Comparison of ENCODE assay signal across 19 cellular contexts in the genomic region with DNA sequence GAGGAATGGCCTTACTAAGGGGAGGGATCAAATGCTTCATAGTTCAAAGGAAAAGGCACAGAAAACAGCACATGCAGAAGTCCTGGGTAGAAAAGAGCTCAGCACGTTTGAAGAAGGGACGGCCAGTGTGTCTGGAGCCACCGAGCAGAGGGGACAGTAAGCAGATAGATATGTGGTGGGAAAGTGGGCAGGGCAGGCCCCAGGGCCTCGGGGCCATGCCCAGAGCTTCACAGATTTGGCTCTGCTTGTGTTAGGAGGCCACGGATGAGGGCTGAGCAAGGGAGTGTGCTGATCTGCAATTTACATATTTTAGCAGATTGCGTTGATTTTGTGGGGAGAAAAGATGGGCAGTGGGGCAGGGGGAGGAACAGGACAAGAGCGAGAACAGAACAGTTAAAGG.
DNase-seq lines count a peak whose midpoint lies in the region; ATAC-seq, FAIRE-seq and TF ChIP-seq lines count a peak whose summit lies in the region.
"Had no signal": no experiment of that assay in that cellular context is flagged by ENCODE, and none has a peak within 500 bp of the region (broad histone marks: within the 10 kb centered on the region; RNA-seq: fewer than 3 reads in every experiment).

No MANE protein-coding gene starts in this region.

- H3K9me2 ChIP-seq in Karpas-422 (replicated peaks; ENCODE audit: insufficient read depth, low read length) (no peaks in the 10 kb centered on the region), neural cell (ENCODE audit: insufficient read depth, low read length) (no peaks in the 10 kb centered on the region)

- CTCF ChIA-PET in GM12878 (lab: Yijun Ruan, JAX) = interaction anchor here (1.3 kb wide), 1 partner anchor 225 kb away, joined by 3 read pairs; no protein-coding TSS in a partner anchor
- CTCF ChIA-PET in CD8-positive, alpha-beta T cell (lab: Charles Lee) = no interaction called here

- no peak for TF ChIP-seq RAD21 in GM12878 (IDR thresholded peaks at IDR 0.05; ENCODE audit: insufficient read depth, low read depth, low read length)
- no peak for TF ChIP-seq RAD21 in neural cell (conservative IDR thresholded peaks at IDR 0.05)

- RAD21 ChIA-PET in GM12878 (lab: Charles Lee; ENCODE audit: unreplicated experiment) = interaction anchor here (1.2 kb wide), 1 partner anchor 33 kb away, joined by 4 read pairs; no protein-coding TSS in a partner anchor

- peaks cover 10% of the 10 kb centered on the region for H3K4me1 Mint-ChIP-seq in stimulated activated memory B cell treated with anti-CD40 and anti-IgM and Interleukin-4, amounts not matched to agents 10 μg/mL and 1 μg/mL and 100 μg/mL, for 72 hours
- no peaks in the 10 kb centered on the region for H3K4me1 Mint-ChIP-seq in CD8-positive, alpha-beta T cell (ENCODE audit: low read depth)
- H3K4me1 Mint-ChIP-seq: CD8-positive, alpha-beta memory T cell had no signal

- peak overlapping the region; percentile 95 for H3K27ac ChIP-seq in Karpas-422 (ENCODE audit: low read length)
- no peak overlapping the region for H3K27ac ChIP-seq in GM12878 (ENCODE audit: control insufficient read depth, insufficient read depth)
- H3K27ac ChIP-seq in neural cell (ENCODE audit: low read length) = no peak overlapping the region
- H3K27ac ChIP-seq in CD8-positive, alpha-beta T cell (ENCODE audit: low read depth, low read length) = no peak overlapping the region
- H3K27ac ChIP-seq: BLaER1 treated with 17β-estradiol and CSF1 and Interleukin-3, amounts not matched to agents 10 nM and 100 nM; HL-60 had no signal

- no peaks in the 10 kb centered on the region for H3K36me3 Mint-ChIP-seq in stimulated activated memory B cell treated with anti-CD40 and anti-IgM and Interleukin-4, amounts not matched to agents 10 μg/mL and 1 μg/mL and 100 μg/mL, for 72 hours
- no peaks in the 10 kb centered on the region for H3K36me3 Mint-ChIP-seq in CD8-positive, alpha-beta T cell

- H3K9me3 ChIP-seq in Karpas-422 (ENCODE audit: low read length) (no peaks in the 10 kb centered on the region), GM12878 (replicated peaks; ENCODE audit: control insufficient read depth, insufficient read depth, low read length) (no peaks in the 10 kb centered on the region; the same call in 2 of the 3 replicates), neural cell (ENCODE audit: low read length) (no peaks in the 10 kb centered on the region)
- H3K9me3 ChIP-seq in CD8-positive, alpha-beta T cell (ENCODE audit: low read length) = no peaks in the 10 kb centered on the region

- BruUV-seq in GM12878 (replicated peaks; lab: Mats Ljungman, UMichigan) = TSS peak; percentile 11

- WGBS in GM12878 (ENCODE audit: insufficient coverage, insufficient replicate concordance, low lambda C conversion rate, missing lambda C conversion rate) = 85% methylated on average over 7 of the region's 7 CpGs

- H4K20me1 ChIP-seq in Karpas-422 (ENCODE audit: insufficient read depth, low read depth, low read length) (no peaks in the 10 kb centered on the region), GM12878 (ENCODE audit: control insufficient read depth, insufficient read depth) (no peaks in the 10 kb centered on the region), neural cell (ENCODE audit: insufficient read depth) (no peaks in the 10 kb centered on the region)
- H4K20me1 ChIP-seq: BLaER1 treated with 17β-estradiol and CSF1 and Interleukin-3, amounts not matched to agents 10 nM and 100 nM had no signal

- H3K9ac ChIP-seq in Karpas-422 (ENCODE audit: low read length) (no peak overlapping the region; the same call in 1 of the 2 replicates), GM12878 (ENCODE audit: control insufficient read depth, insufficient read depth, low read length) (no peak overlapping the region), neural cell (ENCODE audit: low read length) (no peak overlapping the region)
- H3K9ac ChIP-seq: BLaER1 treated with 17β-estradiol and CSF1 and Interleukin-3, amounts not matched to agents 10 nM and 100 nM had no signal

- H3K9me3 Mint-ChIP-seq in stimulated activated memory B cell treated with anti-CD40 and anti-IgM and Interleukin-4, amounts not matched to agents 10 μg/mL and 1 μg/mL and 100 μg/mL, for 72 hours = no peaks in the 10 kb centered on the region
- no peaks in the 10 kb centered on the region for H3K9me3 Mint-ChIP-seq in CD8-positive, alpha-beta T cell
- H3K9me3 Mint-ChIP-seq: CD8-positive, alpha-beta memory T cell; HFFc6 had no signal

- no peak for FAIRE-seq in GM12878 (lab: Jason Lieb, UNC)

- no peak overlapping the region for H3K4me3 ChIP-seq in Karpas-422 (ENCODE audit: low read length)
- H3K4me3 ChIP-seq in GM12878 = no peak overlapping the region
- H3K4me3 ChIP-seq in neural cell (ENCODE audit: low read length) = no peak overlapping the region
- no peak overlapping the region for H3K4me3 ChIP-seq in CD8-positive, alpha-beta T cell (ENCODE audit: low read depth, low read length)
- H3K4me3 ChIP-seq: BLaER1 treated with 17β-estradiol and CSF1 and Interleukin-3, amounts not matched to agents 10 nM and 100 nM; K562 had no signal

- H3K36me3 ChIP-seq in Karpas-422 (ENCODE audit: insufficient read depth, low read length) (no peaks in the 10 kb centered on the region), GM12878 (ENCODE audit: control insufficient read depth in 2 of 2, insufficient read depth in 2 of 2, low read length in 1 of 2) (no peaks in the 10 kb centered on the region), neural cell (ENCODE audit: insufficient read depth, low read length) (no peaks in the 10 kb centered on the region)
- H3K36me3 ChIP-seq in CD8-positive, alpha-beta T cell (ENCODE audit: insufficient read depth, low read length) = no peaks in the 10 kb centered on the region
- H3K36me3 ChIP-seq: BLaER1 treated with 17β-estradiol and CSF1 and Interleukin-3, amounts not matched to agents 10 nM and 100 nM had no signal

- DNase-seq in Karpas-422 (no peak), GM12878 (ENCODE audit: low read depth, low spot score) (no peak), DMS153 (lab: John Stamatoyannopoulos, UW) (no peak), Right ventricle myocardium inferior (ENCODE audit: missing footprints) (no peak)
- no peak for DNase-seq in CD8-positive, alpha-beta T cell
- DNase-seq: CD8-positive, alpha-beta memory T cell; COR-L47; DMS 273 treated with DMSO at 0.1 percent for 48 hours; GDM1; H7; HFFc6; IMR-90 had no signal

- peaks cover 83% of the 10 kb centered on the region for H3K4me1 ChIP-seq in Karpas-422 (ENCODE audit: low read length)
- no peaks in the 10 kb centered on the region for H3K4me1 ChIP-seq in GM12878 (ENCODE audit: control insufficient read depth, insufficient read depth, low read length)
- H3K4me1 ChIP-seq in CD8-positive, alpha-beta T cell (ENCODE audit: insufficient read depth, low read length) = no peaks in the 10 kb centered on the region
- H3K4me1 ChIP-seq: BLaER1 treated with 17β-estradiol and CSF1 and Interleukin-3, amounts not matched to agents 10 nM and 100 nM had no signal

- H3K4me2 ChIP-seq in Karpas-422 (ENCODE audit: low read depth, low read length, poor library complexity, severe bottlenecking) (no peak overlapping the region), GM12878 (ENCODE audit: control insufficient read depth, insufficient read depth) (no peak overlapping the region), neural cell (ENCODE audit: low read length) (no peak overlapping the region)
- H3K4me2 ChIP-seq: BLaER1 treated with 17β-estradiol and CSF1 and Interleukin-3, amounts not matched to agents 10 nM and 100 nM had no signal

- no peaks in the 10 kb centered on the region for H3K79me2 ChIP-seq in Karpas-422 (ENCODE audit: low read length)
- H3K79me2 ChIP-seq in GM12878 (ENCODE audit: control insufficient read depth, insufficient read depth, low read length) = no peaks in the 10 kb centered on the region
- H3K79me2 ChIP-seq in neural cell (replicated peaks; ENCODE audit: insufficient read depth, low read length) = no peaks in the 10 kb centered on the region

- H2AFZ ChIP-seq in Karpas-422 (ENCODE audit: low read length) (no peak overlapping the region), GM12878 (ENCODE audit: control insufficient read depth, low read depth, low read length) (no peak overlapping the region), neural cell (ENCODE audit: low read depth, low read length) (peak overlapping the region; percentile 3)

- H3K27me3 Mint-ChIP-seq in stimulated activated memory B cell treated with anti-CD40 and anti-IgM and Interleukin-4, amounts not matched to agents 10 μg/mL and 1 μg/mL and 100 μg/mL, for 72 hours = no peaks in the 10 kb centered on the region
- no peaks in the 10 kb centered on the region for H3K27me3 Mint-ChIP-seq in CD8-positive, alpha-beta T cell (ENCODE audit: low read depth)
- H3K27me3 Mint-ChIP-seq: B cell had no signal

- TF ChIP-seq CTCF in GM12878 (IDR thresholded peaks at IDR 0.05 in 2 of 3, conservative IDR thresholded peaks at IDR 0.05 in 1 of 3; ENCODE audit: control insufficient read depth in 2 of 3, extremely low read depth in 1 of 3, insufficient read depth in 1 of 3, low read depth in 3 of 3, low read length in 3 of 3) = no peak
- no peak for TF ChIP-seq CTCF in neural cell (IDR thresholded peaks at IDR 0.05; ENCODE audit: poor library complexity, severe bottlenecking)
- no peak for TF ChIP-seq CTCF in CD8-positive, alpha-beta T cell (IDR thresholded peaks at IDR 0.05)

- TF ChIP-seq EP300 in GM12878 (IDR thresholded peaks at IDR 0.05; ENCODE audit: borderline replicate concordance in 1 of 2, control insufficient read depth in 1 of 2, low read depth in 2 of 2, low read length in 2 of 2) (no peak), neural cell (conservative IDR thresholded peaks at IDR 0.05; ENCODE audit: poor library complexity, severe bottlenecking) (no peak)

- intact Hi-C loops in GM12878 (cut with micrococcal nuclease; ENCODE audit: unreplicated experiment) = no loop called here
- intact Hi-C loops in Right ventricle myocardium inferior (cut with DNase I) = no loop called here
- intact Hi-C loops in CD8-positive, alpha-beta T cell (cut with DNase I, micrococcal nuclease) = no loop called here

- ATAC-seq in GM12878 = no peak; the same call in 2 of the 3 replicates
- ATAC-seq in stimulated activated memory B cell treated with anti-CD40 and anti-IgM and Interleukin-4, amounts not matched to agents 10 μg/mL and 1 μg/mL and 100 μg/mL, for 72 hours = no peak
- ATAC-seq in Right ventricle myocardium inferior = no peak
- ATAC-seq in CD8-positive, alpha-beta T cell = no peak
- ATAC-seq: HCT116, K562 had no signal

- peak overlapping the region; percentile 1 for H3K27ac Mint-ChIP-seq in stimulated activated memory B cell treated with anti-CD40 and anti-IgM and Interleukin-4, amounts not matched to agents 10 μg/mL and 1 μg/mL and 100 μg/mL, for 72 hours
- H3K27ac Mint-ChIP-seq in CD8-positive, alpha-beta T cell = no peak overlapping the region
- H3K27ac Mint-ChIP-seq: B cell; CD8-positive, alpha-beta memory T cell; HFFc6 had no signal

- H3K4me3 Mint-ChIP-seq in stimulated activated memory B cell treated with anti-CD40 and anti-IgM and Interleukin-4, amounts not matched to agents 10 μg/mL and 1 μg/mL and 100 μg/mL, for 72 hours = no peak overlapping the region
- H3K4me3 Mint-ChIP-seq in CD8-positive, alpha-beta T cell = no peak overlapping the region
- H3K4me3 Mint-ChIP-seq: B cell; CD8-positive, alpha-beta memory T cell; HFFc6 had no signal

- H3K27me3 ChIP-seq in Karpas-422 (ENCODE audit: low read length) (no peaks in the 10 kb centered on the region), GM12878 (replicated peaks in 1 of 2; ENCODE audit: control insufficient read depth in 2 of 2, insufficient read depth in 2 of 2, low read length in 1 of 2) (no peaks in the 10 kb centered on the region), neural cell (ENCODE audit: insufficient read depth, low read depth, low read length) (no peaks in the 10 kb centered on the region)
- H3K27me3 ChIP-seq in CD8-positive, alpha-beta T cell (ENCODE audit: insufficient read depth, low read length) = no peaks in the 10 kb centered on the region
- H3K27me3 ChIP-seq: BLaER1 treated with 17β-estradiol and CSF1 and Interleukin-3, amounts not matched to agents 10 nM and 100 nM had no signal

- in situ Hi-C loops in GM12878 (cut with MboI) = no loop called here

- no peaks in the 10 kb centered on the region for H3F3A ChIP-seq in neural cell (ENCODE audit: insufficient read depth, low read length, poor library complexity, severe bottlenecking)

- SMC1A ChIA-PET in GM12878 (lab: Charles Lee; ENCODE audit: uncharacterized antibody, unreplicated experiment) = interaction anchor here (0.6 to 0.8 kb wide), 2 partner anchors 16 to 49 kb away, joined by 3 read pairs; no protein-coding TSS in a partner anchor

- TF ChIP-seq POLR2A in GM12878 (IDR thresholded peaks at IDR 0.05; ENCODE audit: low read depth, low read length) = no peak

- POLR2A ChIA-PET in GM12878 (lab: Charles Lee) = no interaction called here
- POLR2A ChIA-PET in CD8-positive, alpha-beta T cell (lab: Charles Lee) = no interaction called here
